Comparison of ENCODE assay signal across 9 cellular contexts in genomic region chr4:1201851-1202525, GRCh38. TPM values are rescaled to one million over a fixed set of nuclear protein-coding genes. Genes with fewer than 3 reads are reported as not detected.
DNase-seq lines count a peak whose midpoint lies in the region; ATAC-seq and TF ChIP-seq lines count a peak whose summit lies in the region.
"Had no signal": no experiment of that assay in that cellular context is flagged by ENCODE, and none has a peak within 500 bp of the region (broad histone marks: within the 10 kb centered on the region; RNA-seq: fewer than 3 reads in every experiment).

No MANE protein-coding gene starts in this region.

- peaks cover 18% of the 10 kb centered on the region for H3K27me3 Mint-ChIP-seq in H9 (ENCODE audit: low read depth)
- no peaks in the 10 kb centered on the region for H3K27me3 Mint-ChIP-seq in T-helper 17 cell

- H3K4me2 ChIP-seq in H9 (ENCODE audit: insufficient read depth, insufficient read length, low read length): no peak overlapping the region

- TF ChIP-seq CTCF in H9 (conservative IDR thresholded peaks at IDR 0.05) (no peak), astrocyte of the spinal cord (IDR thresholded peaks at IDR 0.05; ENCODE audit: low read depth, low read length) (no peak)

- H3K14ac ChIP-seq in H9 (ENCODE audit: insufficient read depth, low read length): no peak overlapping the region

- H4K5ac ChIP-seq in H9 (ENCODE audit: insufficient read length, low read depth, low read length): no peak overlapping the region

- peak; percentile 84 for ATAC-seq in T-helper 17 cell
- ATAC-seq in stimulated activated effector memory CD8-positive, alpha-beta T cell treated with anti-CD3 and anti-CD28 coated beads, Interleukin-12 subunit alpha, Interleukin-12 subunit beta, amount 100 ng/mL, for 72 hours: peak; percentile 91

- no peaks in the 10 kb centered on the region for H3K79me2 ChIP-seq in H9 (ENCODE audit: insufficient read depth, low read length)

- no peak overlapping the region for H2BK20ac ChIP-seq in H9 (ENCODE audit: low read depth, low read length, poor library complexity, severe bottlenecking)

- no peaks in the 10 kb centered on the region for H3K4me1 Mint-ChIP-seq in H9
- peaks cover 31% of the 10 kb centered on the region for H3K4me1 Mint-ChIP-seq in T-helper 17 cell
- peaks cover 66% of the 10 kb centered on the region for H3K4me1 Mint-ChIP-seq in stimulated activated effector memory CD8-positive, alpha-beta T cell treated with anti-CD3 and anti-CD28 coated beads, Interleukin-12 subunit alpha, Interleukin-12 subunit beta, amount 100 ng/mL, for 72 hours

- no peak overlapping the region for H2AK5ac ChIP-seq in H9 (ENCODE audit: insufficient read length, low read length)

- no peaks in the 10 kb centered on the region for H3K23me2 ChIP-seq in H9 (ENCODE audit: insufficient read length, low read depth, low read length, poor library complexity, severe bottlenecking)

- no peak overlapping the region for H3K4me3 Mint-ChIP-seq in H9
- peak overlapping the region; percentile 89 for H3K4me3 Mint-ChIP-seq in T-helper 17 cell
- peak overlapping the region; percentile 72 for H3K4me3 Mint-ChIP-seq in stimulated activated effector memory CD8-positive, alpha-beta T cell treated with anti-CD3 and anti-CD28 coated beads, Interleukin-12 subunit alpha, Interleukin-12 subunit beta, amount 100 ng/mL, for 72 hours

- in situ Hi-C loops in astrocyte of the spinal cord (cut with HindIII; ENCODE audit: low sequenced_read_pairs): no loop called here

- H2BK120ac ChIP-seq in H9 (ENCODE audit: low read depth, low read length, poor library complexity, severe bottlenecking): no peak overlapping the region

- H2AFZ ChIP-seq in H9 (ENCODE audit: low read length): no peak overlapping the region

- H3K27ac ChIP-seq in H9 (ENCODE audit: insufficient read length, low read depth, low read length): no peak overlapping the region

- H3K27ac Mint-ChIP-seq in H9 (peak overlapping the region in 2 of 3 experiments; percentile 86 to 92; a peak in 2 of 7 replicates), T-helper 17 cell (peak overlapping the region; percentile 98)
- peak overlapping the region; percentile 98 for H3K27ac Mint-ChIP-seq in stimulated activated effector memory CD8-positive, alpha-beta T cell treated with anti-CD3 and anti-CD28 coated beads, Interleukin-12 subunit alpha, Interleukin-12 subunit beta, amount 100 ng/mL, for 72 hours

- H3K56ac ChIP-seq in H9 (ENCODE audit: insufficient read length, low read depth, low read length): no peak overlapping the region

- H3K9me3 Mint-ChIP-seq in H9: no peaks in the 10 kb centered on the region
- H3K9me3 Mint-ChIP-seq in stimulated activated effector memory CD8-positive, alpha-beta T cell treated with anti-CD3 and anti-CD28 coated beads, Interleukin-12 subunit alpha, Interleukin-12 subunit beta, amount 100 ng/mL, for 72 hours: no peaks in the 10 kb centered on the region

- WGBS in H9 (ENCODE audit: extremely low coverage, insufficient read length, low lambda C conversion rate): no CpG with 5 or more reads among the region's 26 CpGs

- H3K23ac ChIP-seq in H9 (ENCODE audit: insufficient read length, low read depth, low read length): no peak overlapping the region

- H2BK15ac ChIP-seq in H9 (ENCODE audit: low read depth, low read length): no peak overlapping the region

- no peak overlapping the region for H3K4ac ChIP-seq in H9 (ENCODE audit: low read depth, low read length)

- no peak overlapping the region for H3K18ac ChIP-seq in H9 (ENCODE audit: insufficient read length, low read depth, low read length)

- H4K8ac ChIP-seq in H9 (replicated peaks; ENCODE audit: insufficient read length, low read depth, low read length): no peak overlapping the region

- DNase-seq in AG08396 (ENCODE audit: low spot score): peak; percentile 82
- no peak for DNase-seq in H9
- peak; percentile 51 to 72 (median 68) for DNase-seq in T-helper 17 cell
- DNase-seq in astrocyte of the spinal cord (ENCODE audit: low read depth, low spot score): peak; percentile 66
- DNase-seq in myocyte (ENCODE audit: low read depth): peak; percentile 34
- DNase-seq in stimulated activated effector memory CD8-positive, alpha-beta T cell treated with anti-CD3 and anti-CD28 coated beads, Interleukin-12 subunit alpha, Interleukin-12 subunit beta, amount 100 ng/mL, for 72 hours (ENCODE audit: low spot score in 2 of 2): peak; percentile 69 to 91
- no peak for DNase-seq in SK-N-DZ (ENCODE audit: low spot score)
- DNase-seq in DMS53 treated with DMSO at 0.1 percent for 48 hours (lab: John Stamatoyannopoulos, UW; ENCODE audit: unreplicated experiment): no peak

- no peaks in the 10 kb centered on the region for H3K4me1 ChIP-seq in H9 (ENCODE audit: insufficient read depth, low read length)
- H3K4me1 ChIP-seq: Caco-2 had no signal

- H3K27me3 ChIP-seq in H9 (ENCODE audit: insufficient read depth, low read length): no peaks in the 10 kb centered on the region

- H2BK5ac ChIP-seq in H9 (ENCODE audit: insufficient read length, low read length): no peak overlapping the region

- H3K4me3 ChIP-seq in astrocyte of the spinal cord (ENCODE audit: low read depth, low read length): no peak overlapping the region

- peaks cover 4% of the 10 kb centered on the region for H4K20me1 ChIP-seq in H9 (ENCODE audit: control insufficient read depth, insufficient read depth, insufficient read length)

- H3T11ph ChIP-seq in H9 (ENCODE audit: low read length): no peak overlapping the region

- no peak overlapping the region for H2BK12ac ChIP-seq in H9 (ENCODE audit: insufficient read length, low read depth, low read length)

- peaks cover 0 to 2% (median 0%) of the 10 kb centered on the region in 3 experiments; a peak in 2 of 7 replicates for H3K36me3 Mint-ChIP-seq in H9 (ENCODE audit: insufficient read depth in 1 of 3, low read depth in 3 of 3)
- no peaks in the 10 kb centered on the region for H3K36me3 Mint-ChIP-seq in T-helper 17 cell (ENCODE audit: low read depth)
- peaks cover 36% of the 10 kb centered on the region for H3K36me3 Mint-ChIP-seq in stimulated activated effector memory CD8-positive, alpha-beta T cell treated with anti-CD3 and anti-CD28 coated beads, Interleukin-12 subunit alpha, Interleukin-12 subunit beta, amount 100 ng/mL, for 72 hours

- no peaks in the 10 kb centered on the region for H3K79me1 ChIP-seq in H9 (ENCODE audit: insufficient read depth, low read depth, low read length, poor library complexity, severe bottlenecking)

- no peak overlapping the region for H3K9ac ChIP-seq in H9 (ENCODE audit: extremely low read depth, insufficient read length, low read length)

- no peak overlapping the region for H4K91ac ChIP-seq in H9 (ENCODE audit: insufficient read length, low read depth, low read length)

- H3K9me3 ChIP-seq in H9 (ENCODE audit: control insufficient read depth, low read depth, low read length) (no peaks in the 10 kb centered on the region), T-helper 17 cell (ENCODE audit: control insufficient read depth, low read length, poor library complexity, severe bottlenecking) (no peaks in the 10 kb centered on the region)
- H3K9me3 ChIP-seq: Caco-2 had no signal

RNA-seq across cellular contexts. Expression of gene SPON2, which starts 29.6 kb away (rescaled TPM):
- total RNA-seq in H9 (2021): 1.7 and 2.3 TPM in 2 replicates
- total RNA-seq in T-helper 17 cell: 1 to 10 TPM; 5.2 to 7.4 TPM
- 0.47 and 3.7 TPM in 2 replicates for total RNA-seq in myocyte
- 4.1 TPM for polyA plus RNA-seq in myocyte (2012)
- polyA plus RNA-seq in SK-N-DZ (2014; cell fraction: cytosol; rRNA removed): 0.14 TPM in 1 of 2 replicates, not detected in the other
- 0.19 and 1.2 TPM in 2 replicates for polyA plus RNA-seq in SK-N-DZ (2014; cell fraction: nucleus; rRNA removed)

RNA-seq across cellular contexts. Expression of gene CTBP1, which starts 46.9 kb away (rescaled TPM):
- total RNA-seq in H9 (2021) (128 and 136 TPM in 2 replicates), T-helper 17 cell (100 to 1,000 TPM; 164 to 184 TPM), myocyte (179 and 259 TPM in 2 replicates)
- polyA plus RNA-seq in myocyte (2012): 182 TPM
- 176 and 237 TPM in 2 replicates for polyA plus RNA-seq in SK-N-DZ (2014; cell fraction: cytosol; rRNA removed)
- 231 and 361 TPM in 2 replicates for polyA plus RNA-seq in SK-N-DZ (2014; cell fraction: nucleus; rRNA removed)

Comparison
In these comparisons a context has a peak if more than half of its experiments do, and no peak if none do; other contexts are left out.
1. DNase-seq: peak in AG08396 (single experiment), T-helper 17 cell (3 of 3), astrocyte of the spinal cord (single experiment), myocyte (single experiment) and stimulated activated effector memory CD8-positive, alpha-beta T cell treated with anti-CD3 and anti-CD28 coated beads, Interleukin-12 subunit alpha, Interleukin-12 subunit beta, amount 100 ng/mL, for 72 hours (2 of 2); none in H9 (single experiment), SK-N-DZ (single experiment) and DMS53 treated with DMSO at 0.1 percent for 48 hours (single experiment).
2. H3K4me3 Mint-ChIP-seq: peak in T-helper 17 cell (single experiment) and stimulated activated effector memory CD8-positive, alpha-beta T cell treated with anti-CD3 and anti-CD28 coated beads, Interleukin-12 subunit alpha, Interleukin-12 subunit beta, amount 100 ng/mL, for 72 hours (single experiment); none in H9 (0 of 2).
3. Peak in every context shown above with its lines, with median percentiles within 50 percentile points of each other: H3K27ac Mint-ChIP-seq.